15 cellular contexts compared by ENCODE assay signal in the genomic region with DNA sequence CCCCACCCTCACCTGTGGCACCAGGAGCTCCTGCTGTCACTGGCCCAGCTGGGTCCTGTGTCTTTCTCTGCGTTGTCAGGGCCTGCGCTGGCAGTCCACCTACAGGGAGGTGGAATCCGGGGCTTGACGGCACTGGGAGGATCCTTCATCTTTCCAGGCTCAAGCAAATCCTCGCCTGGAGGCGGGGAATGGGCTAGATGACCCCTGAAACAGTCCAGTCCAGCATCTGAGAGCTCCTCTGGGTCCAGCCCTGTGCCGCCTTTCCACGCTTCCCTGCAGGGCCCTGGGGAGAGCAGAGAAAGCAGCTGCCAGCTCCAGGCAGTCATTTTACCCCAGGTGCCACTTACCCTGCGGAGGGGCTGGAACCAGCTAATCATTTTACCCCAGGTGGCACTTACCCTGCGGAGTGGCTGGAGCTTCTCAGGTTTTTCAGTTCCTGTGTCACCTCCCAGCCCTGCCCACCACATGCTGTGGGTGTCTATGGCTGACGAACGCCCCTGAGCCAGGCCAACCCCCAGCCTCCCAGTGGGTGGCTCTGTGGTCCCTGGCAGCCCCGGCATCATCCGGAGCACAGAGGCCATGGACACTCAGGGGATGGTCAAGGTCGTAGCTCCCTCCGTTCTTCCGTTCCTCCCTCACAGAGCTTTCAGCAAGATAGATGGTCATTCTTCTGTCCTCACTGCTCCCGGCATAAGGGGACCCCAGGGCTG. TPM values are rescaled to one million over a fixed set of nuclear protein-coding genes. Genes with fewer than 3 reads are reported as not detected.
DNase-seq lines count a peak whose midpoint lies in the region.
"Had no signal": no experiment of that assay in that cellular context is flagged by ENCODE, and none has a peak within 500 bp of the region (broad histone marks: within the 10 kb centered on the region; RNA-seq: fewer than 3 reads in every experiment).

No MANE protein-coding gene starts in this region.

- H3K14ac ChIP-seq in trophoblast cell (ENCODE audit: low read length): no peak overlapping the region

- intact Hi-C loops in CD4-positive, alpha-beta memory T cell (cut with micrococcal nuclease): loop anchor here (5.0 kb wide), 2 partner anchors 313 to 567 kb away; partner anchors contain the start of gene RPL39L

- peaks cover 9 to 16% of the 10 kb centered on the region in 2 donors for H3K27me3 Mint-ChIP-seq in CD4-positive, alpha-beta memory T cell

- H3K4me3 Mint-ChIP-seq in CD4-positive, alpha-beta memory T cell: peak overlapping the region in 1 of 8 donors; percentile 35

- no peak overlapping the region for H3K4me3 ChIP-seq in trophoblast cell (ENCODE audit: low read depth, low read length)
- no peak overlapping the region for H3K4me3 ChIP-seq in CD4-positive, alpha-beta memory T cell (ENCODE audit: low read length in 2 of 2)
- H3K4me3 ChIP-seq: body of pancreas, PC-9, transverse colon had no signal

- no peak overlapping the region for H3K9ac ChIP-seq in trophoblast cell (ENCODE audit: low read length)

- H3K27ac Mint-ChIP-seq in CD4-positive, alpha-beta memory T cell: no peak overlapping the region
- H3K27ac Mint-ChIP-seq: T-helper 17 cell had no signal

- H3K36me3 Mint-ChIP-seq in CD4-positive, alpha-beta memory T cell: no peaks in the 10 kb centered on the region

- CTCF ChIA-PET in CD4-positive, alpha-beta memory T cell (lab: Charles Lee; ENCODE audit: partially characterized antibody): interaction anchor here (1.2 to 9.8 kb wide), 3 partner anchors 39 to 881 kb away, joined by 3 to 278 read pairs (median 5); partner anchors contain the start of gene AHSG

- no peak overlapping the region for H2AFZ ChIP-seq in trophoblast cell (ENCODE audit: insufficient read depth, low read length, poor library complexity)
- H2AFZ ChIP-seq: PC-9 had no signal

- peaks cover 3% of the 10 kb centered on the region for H3K79me1 ChIP-seq in trophoblast cell (ENCODE audit: low read length)

- H3K23ac ChIP-seq in trophoblast cell (ENCODE audit: low read length): no peak overlapping the region

- H3K9me3 Mint-ChIP-seq in CD4-positive, alpha-beta memory T cell: peaks cover 0 to 3% (median 0%) of the 10 kb centered on the region in 8 donors

- H4K8ac ChIP-seq in trophoblast cell (ENCODE audit: low read depth, low read length): no peak overlapping the region

- no peak overlapping the region for H4K12ac ChIP-seq in trophoblast cell (ENCODE audit: low read depth, low read length)

- H2AK5ac ChIP-seq in trophoblast cell (ENCODE audit: low read length): no peak overlapping the region

- no peak overlapping the region for H4K91ac ChIP-seq in trophoblast cell (ENCODE audit: low read depth, low read length)

- no peak overlapping the region for H3K18ac ChIP-seq in trophoblast cell (ENCODE audit: low read length)

- no peak overlapping the region for H3K27ac ChIP-seq in trophoblast cell (ENCODE audit: low read depth, low read length)
- H3K27ac ChIP-seq in CD4-positive, alpha-beta memory T cell (ENCODE audit: low read depth, low read length): no peak overlapping the region
- H3K27ac ChIP-seq: body of pancreas, PC-9, transverse colon had no signal

- POLR2A ChIA-PET in CD4-positive, alpha-beta memory T cell (lab: Charles Lee; ENCODE audit: partially characterized antibody): interaction anchor here (1.2 to 5.0 kb wide), 2 partner anchors 41 to 208 kb away, joined by 3 to 71 read pairs; partner anchors contain the start of gene EIF4A2

- H3K4me1 ChIP-seq in trophoblast cell (ENCODE audit: control insufficient read depth in 1 of 2, insufficient read depth in 2 of 2, low read length in 2 of 2): peaks cover 3 to 4% of the 10 kb centered on the region in 2 experiments
- peaks cover 25% of the 10 kb centered on the region for H3K4me1 ChIP-seq in CD4-positive, alpha-beta memory T cell (ENCODE audit: insufficient read depth, low read length)

- peaks cover 2% of the 10 kb centered on the region for H3K9me3 ChIP-seq in trophoblast cell (ENCODE audit: insufficient read depth, low read depth, low read length)
- no peaks in the 10 kb centered on the region for H3K9me3 ChIP-seq in CD4-positive, alpha-beta memory T cell (ENCODE audit: control insufficient read depth in 1 of 2, low read length in 2 of 2)
- H3K9me3 ChIP-seq: body of pancreas, transverse colon had no signal

- H3K4me1 Mint-ChIP-seq in CD4-positive, alpha-beta memory T cell: peaks cover 5 to 16% (median 13%) of the 10 kb centered on the region in 4 donors

- H3K4ac ChIP-seq in trophoblast cell (ENCODE audit: low read depth, low read length): no peak overlapping the region

- H3K4me2 ChIP-seq in trophoblast cell (ENCODE audit: low read length): peak overlapping the region; percentile 44
- H3K4me2 ChIP-seq: PC-9 had no signal

- DNase-seq in NCI-H510A treated with DMSO at 0.1 percent for 48 hours (lab: John Stamatoyannopoulos, UW): peak; percentile 13
- no peak for DNase-seq in NCI-H510A (lab: John Stamatoyannopoulos, UW)
- peak; percentile 88 for DNase-seq in NCI-H2107 (lab: John Stamatoyannopoulos, UW)
- DNase-seq in ecto neural progenitor cell (ENCODE audit: low spot score): peak; percentile 63
- DNase-seq in trophoblast cell: no peak
- DNase-seq in effector CD8-positive, alpha-beta T cell (lab: John Stamatoyannopoulos, UW): no peak
- DNase-seq in cortex of kidney (lab: John Stamatoyannopoulos, UW): no peak
- no peak for DNase-seq in CD4-positive, alpha-beta memory T cell
- DNase-seq: body of pancreas, DND-41, PC-9, T-helper 17 cell, transverse colon had no signal

- peaks cover 4% of the 10 kb centered on the region for H3K79me2 ChIP-seq in trophoblast cell (ENCODE audit: control insufficient read depth, insufficient read depth, low read length, poor library complexity)

- no peak overlapping the region for H2BK5ac ChIP-seq in trophoblast cell (ENCODE audit: low read depth, low read length, poor library complexity)

- no peaks in the 10 kb centered on the region for H3K36me3 ChIP-seq in trophoblast cell (ENCODE audit: control insufficient read depth in 1 of 2, insufficient read depth in 2 of 2, low read length in 2 of 2)
- H3K36me3 ChIP-seq in CD4-positive, alpha-beta memory T cell (ENCODE audit: insufficient read depth, low read length): no peaks in the 10 kb centered on the region
- H3K36me3 ChIP-seq: transverse colon had no signal

- H3K27me3 ChIP-seq in trophoblast cell (ENCODE audit: insufficient read depth, low read length): peaks cover 23% of the 10 kb centered on the region
- peaks cover 11% of the 10 kb centered on the region for H3K27me3 ChIP-seq in CD4-positive, alpha-beta memory T cell (ENCODE audit: insufficient read depth, low read length)

- WGBS in trophoblast cell (ENCODE audit: extremely low coverage, insufficient coverage, insufficient read length): no CpG with 5 or more reads among the region's 18 CpGs

- H2BK12ac ChIP-seq in trophoblast cell (ENCODE audit: low read length): no peak overlapping the region

- no peak overlapping the region for H2BK120ac ChIP-seq in trophoblast cell (ENCODE audit: insufficient read depth, low read length, poor library complexity)

RNA-seq across cellular contexts. Expression of gene ADIPOQ, which starts 17.9 kb away (rescaled TPM):
- not detected in 2 replicates for polyA plus RNA-seq in trophoblast cell (2013)
- total RNA-seq in CD4-positive, alpha-beta memory T cell: not detected
- not detected for polyA plus RNA-seq in CD4-positive, alpha-beta memory T cell
- total RNA-seq: A172, kidney epithelial cell, PC-9, T-helper 17 cell had no signal

RNA-seq across cellular contexts. Expression of gene RFC4, which starts 18.3 kb away (rescaled TPM):
- 41.5 and 43.9 TPM in 2 replicates for polyA plus RNA-seq in trophoblast cell (2013)
- 10 to 100 TPM; 21.5 to 24.6 TPM for total RNA-seq in CD4-positive, alpha-beta memory T cell
- polyA plus RNA-seq in CD4-positive, alpha-beta memory T cell: 10 to 100 TPM; 18.4 to 19.0 TPM

RNA-seq across cellular contexts. Expression of gene EIF4A2, which starts 41.2 kb away (rescaled TPM):
- 213 and 217 TPM in 2 replicates for polyA plus RNA-seq in trophoblast cell (2013)
- 100 to 1,000 TPM; 589 to 632 TPM for total RNA-seq in CD4-positive, alpha-beta memory T cell
- polyA plus RNA-seq in CD4-positive, alpha-beta memory T cell: 100 to 1,000 TPM; 242 to 270 TPM

Comparison
In these comparisons a context has a peak if more than half of its experiments do, and no peak if none do; other contexts are left out.
1. DNase-seq: peak in NCI-H510A treated with DMSO at 0.1 percent for 48 hours (single experiment), NCI-H2107 (single experiment) and ecto neural progenitor cell (single experiment); none in NCI-H510A (single experiment), trophoblast cell (0 of 2), effector CD8-positive, alpha-beta T cell (single experiment), cortex of kidney (single experiment) and CD4-positive, alpha-beta memory T cell (0 of 5).